ENCODE assay signal across 11 cellular contexts in genomic region chr1:230091473-230092231, GRCh38. TPM values are rescaled to one million over a fixed set of nuclear protein-coding genes. Genes with fewer than 3 reads are reported as not detected.
DNase-seq lines count a peak whose midpoint lies in the region; ATAC-seq and TF ChIP-seq lines count a peak whose summit lies in the region.
"Had no signal": no experiment of that assay in that cellular context is flagged by ENCODE, and none has a peak within 500 bp of the region (broad histone marks: within the 10 kb centered on the region; RNA-seq: fewer than 3 reads in every experiment).

No MANE protein-coding gene starts in this region.

- no peak for ATAC-seq in natural killer cell treated with Interleukin-12 subunit alpha and Interleukin-12 subunit beta and Interleukin-15 and Interleukin-18, amount 100 ng/mL, for 72 hours
- no peak for ATAC-seq in natural killer cell
- peak; percentile 56 for ATAC-seq in SK-N-SH treated with all-trans-retinoic acid at 6 μM for 48 hours
- ATAC-seq: stimulated activated naive B cell treated with anti-CD40 and anti-IgM and Interleukin-4, amounts not matched to agents 10 μg/mL and 1 μg/mL and 100 μg/mL, for 72 hours had no signal

- no peak overlapping the region for H3K4me2 ChIP-seq in Karpas-422 (ENCODE audit: low read depth, low read length, poor library complexity, severe bottlenecking)

- TF ChIP-seq CTCF in natural killer cell (IDR thresholded peaks at IDR 0.05) = no peak

- no peaks in the 10 kb centered on the region for H3K27me3 ChIP-seq in Karpas-422 (ENCODE audit: low read length)

- no peak overlapping the region for H3K9ac ChIP-seq in Karpas-422 (ENCODE audit: low read length)

- peaks cover 31 to 43% of the 10 kb centered on the region in 2 donors for H3K4me1 Mint-ChIP-seq in natural killer cell treated with Interleukin-12 subunit alpha and Interleukin-12 subunit beta and Interleukin-15 and Interleukin-18, amount 100 ng/mL, for 72 hours (ENCODE audit: low read depth in 2 of 2)
- peaks cover 41 to 42% of the 10 kb centered on the region in 2 donors for H3K4me1 Mint-ChIP-seq in natural killer cell

- no peak overlapping the region for H2AFZ ChIP-seq in Karpas-422 (ENCODE audit: low read length)

- H3K4me3 ChIP-seq in Karpas-422 (ENCODE audit: low read length) = no peak overlapping the region

- H3K9me2 ChIP-seq in Karpas-422 (replicated peaks; ENCODE audit: insufficient read depth, low read length) = no peaks in the 10 kb centered on the region

- H3K36me3 ChIP-seq in Karpas-422 (ENCODE audit: insufficient read depth, low read length) = no peaks in the 10 kb centered on the region

- intact Hi-C loops in natural killer cell (cut with micrococcal nuclease) = no loop called here

- H3K9me3 ChIP-seq in Karpas-422 (ENCODE audit: low read length) = no peaks in the 10 kb centered on the region

- H3K27ac Mint-ChIP-seq in natural killer cell treated with Interleukin-12 subunit alpha and Interleukin-12 subunit beta and Interleukin-15 and Interleukin-18, amount 100 ng/mL, for 72 hours = peak overlapping the region in 1 of 2 donors; percentile 70
- H3K27ac Mint-ChIP-seq in natural killer cell = no peak overlapping the region
- H3K27ac Mint-ChIP-seq: stimulated activated naive B cell treated with anti-CD40 and anti-IgM and Interleukin-4, amounts not matched to agents 10 μg/mL and 1 μg/mL and 100 μg/mL, for 72 hours; type B pancreatic cell had no signal

- H3K27me3 Mint-ChIP-seq in natural killer cell treated with Interleukin-12 subunit alpha and Interleukin-12 subunit beta and Interleukin-15 and Interleukin-18, amount 100 ng/mL, for 72 hours = no peaks in the 10 kb centered on the region
- no peaks in the 10 kb centered on the region for H3K27me3 Mint-ChIP-seq in natural killer cell (ENCODE audit: low read depth in 2 of 2)
- H3K27me3 Mint-ChIP-seq: stimulated activated naive B cell treated with anti-CD40 and anti-IgM and Interleukin-4, amounts not matched to agents 10 μg/mL and 1 μg/mL and 100 μg/mL, for 72 hours; type B pancreatic cell had no signal

- no peak overlapping the region for H3K4me3 Mint-ChIP-seq in natural killer cell treated with Interleukin-12 subunit alpha and Interleukin-12 subunit beta and Interleukin-15 and Interleukin-18, amount 100 ng/mL, for 72 hours
- H3K4me3 Mint-ChIP-seq in natural killer cell = no peak overlapping the region
- H3K4me3 Mint-ChIP-seq: stimulated activated naive B cell treated with anti-CD40 and anti-IgM and Interleukin-4, amounts not matched to agents 10 μg/mL and 1 μg/mL and 100 μg/mL, for 72 hours; type B pancreatic cell had no signal

- H3K36me3 Mint-ChIP-seq in natural killer cell treated with Interleukin-12 subunit alpha and Interleukin-12 subunit beta and Interleukin-15 and Interleukin-18, amount 100 ng/mL, for 72 hours = no peaks in the 10 kb centered on the region
- no peaks in the 10 kb centered on the region for H3K36me3 Mint-ChIP-seq in natural killer cell

- peak; percentile 47 for DNase-seq in natural killer cell treated with Interleukin-12 subunit alpha and Interleukin-12 subunit beta and Interleukin-15 and Interleukin-18, amount 100 ng/mL, for 72 hours (ENCODE audit: low spot score)
- DNase-seq in natural killer cell (no peak), fibroblast of gingiva (ENCODE audit: low read depth) (peak; percentile 21), Karpas-422 (no peak), anterior cingulate cortex (lab: John Stamatoyannopoulos, UW) (no peak), amygdala (lab: John Stamatoyannopoulos, UW) (no peak), KBM-7 (no peak)
- DNase-seq: NCI-H774; stimulated activated naive B cell treated with anti-CD40 and anti-IgM and Interleukin-4, amounts not matched to agents 10 μg/mL and 1 μg/mL and 100 μg/mL, for 72 hours had no signal

- in situ Hi-C loops in KBM-7 (cut with MboI; ENCODE audit: low pct_unique_long_range_greater_than_20kb, low sequenced_read_pairs) = no loop called here

- H3K9me3 Mint-ChIP-seq in natural killer cell treated with Interleukin-12 subunit alpha and Interleukin-12 subunit beta and Interleukin-15 and Interleukin-18, amount 100 ng/mL, for 72 hours = no peaks in the 10 kb centered on the region
- no peaks in the 10 kb centered on the region for H3K9me3 Mint-ChIP-seq in natural killer cell
- H3K9me3 Mint-ChIP-seq: stimulated activated naive B cell treated with anti-CD40 and anti-IgM and Interleukin-4, amounts not matched to agents 10 μg/mL and 1 μg/mL and 100 μg/mL, for 72 hours; type B pancreatic cell had no signal

- no peak overlapping the region for H3K27ac ChIP-seq in Karpas-422 (ENCODE audit: low read length)

- peaks cover 7% of the 10 kb centered on the region; the same call in 1 of the 2 replicates for H4K20me1 ChIP-seq in Karpas-422 (ENCODE audit: insufficient read depth, low read depth, low read length)

- H3K4me1 ChIP-seq in Karpas-422 (ENCODE audit: low read length) = no peaks in the 10 kb centered on the region

- no peaks in the 10 kb centered on the region for H3K79me2 ChIP-seq in Karpas-422 (ENCODE audit: low read length)

TF ChIP-seq in SK-N-SH treated with all-trans-retinoic acid at 6 μM for 48 hours, 23 proteins besides CTCF, POLR2A, EP300 and RAD21:
- no peak for TF ChIP-seq ZNF565 (CRISPR knock-in tag; conservative IDR thresholded peaks at IDR 0.05; ENCODE audit: low read depth)
- TF ChIP-seq GLIS3 (CRISPR knock-in tag; IDR thresholded peaks at IDR 0.05) = no peak
- no peak for TF ChIP-seq ZFP30 (CRISPR knock-in tag; IDR thresholded peaks at IDR 0.05)
TF ChIP-seq in SK-N-SH treated with all-trans-retinoic acid at 6 μM for 48 hours: peak in this region for 0.

RNA-seq across cellular contexts. Expression of gene GALNT2, which starts 24.6 kb away (rescaled TPM):
- 10 to 100 TPM; 37.7 to 51.5 TPM for total RNA-seq in natural killer cell treated with Interleukin-12 subunit alpha and Interleukin-12 subunit beta and Interleukin-15 and Interleukin-18, amount 100 ng/mL, for 72 hours
- 10 to 100 TPM; 31.2 to 53.6 (median 47.3) TPM for total RNA-seq in natural killer cell
- 2.7 and 4.4 TPM in 2 replicates for total RNA-seq in Karpas-422 (2014; rRNA removed; shearing (Covaris generic); ENCODE audit: low replicate concordance)

Comparison
In these comparisons a context has a peak if more than half of its experiments do, and no peak if none do; other contexts are left out.
1. DNase-seq: peak in natural killer cell treated with Interleukin-12 subunit alpha and Interleukin-12 subunit beta and Interleukin-15 and Interleukin-18, amount 100 ng/mL, for 72 hours (single experiment) and fibroblast of gingiva (single experiment); none in natural killer cell (single experiment), Karpas-422 (single experiment), anterior cingulate cortex (0 of 58), amygdala (0 of 56) and KBM-7 (single experiment).